In genomic region chr6:10302566-10303235, GRCh38 we compare ENCODE assay signal across 7 cellular contexts.
"Had no signal": no experiment of that assay in that cellular context is flagged by ENCODE, and none has a peak within 500 bp of the region (broad histone marks: within the 10 kb centered on the region; RNA-seq: fewer than 3 reads in every experiment).

No MANE protein-coding gene starts in this region.

- DNase-seq: GM23248, GOT3, H7, HCEC 1CT, KG1 had no signal

- ATAC-seq: HepG2 had no signal

- H3K27ac ChIP-seq: GM23248, HL-60 had no signal

- H3K4me3 ChIP-seq: GM23248 had no signal
